23 cellular contexts compared by ENCODE assay signal in the genomic region with DNA sequence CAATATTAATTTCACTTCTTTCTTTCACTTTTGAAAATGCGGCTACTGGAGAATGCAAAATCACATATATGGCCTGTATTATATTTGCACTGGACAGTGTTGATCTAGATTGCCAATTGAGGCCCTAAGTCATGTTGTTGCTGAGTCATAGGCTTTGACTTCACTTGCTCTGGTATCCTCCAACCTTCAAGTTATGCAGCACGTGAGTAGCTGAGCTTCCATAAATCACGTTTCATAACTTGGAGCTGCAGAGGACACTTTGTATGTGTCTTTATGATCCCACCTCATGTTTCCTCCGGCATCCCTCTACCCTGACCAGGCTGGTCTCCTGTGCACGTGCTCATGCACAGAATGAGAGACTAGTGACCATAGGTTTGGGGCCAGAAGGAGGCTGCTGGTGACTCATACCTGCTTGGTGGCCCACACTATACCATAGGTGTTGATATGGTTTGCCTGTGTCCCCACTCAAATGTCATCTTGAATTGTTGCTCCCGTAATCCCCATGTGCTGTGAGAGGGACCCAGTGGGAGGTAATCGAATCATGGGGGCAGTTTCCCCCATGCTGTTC.
"Had no signal": no experiment of that assay in that cellular context is flagged by ENCODE, and none has a peak within 500 bp of the region (broad histone marks: within the 10 kb centered on the region; RNA-seq: fewer than 3 reads in every experiment).

No MANE protein-coding gene starts in this region.

- H3K27me3 ChIP-seq: neural progenitor cell, sigmoid colon had no signal

- H3K4me3 ChIP-seq: left ventricle myocardium inferior, neural progenitor cell, sigmoid colon had no signal

- H3K4me3 Mint-ChIP-seq: activated naive CD8-positive, alpha-beta T cell treated with anti-CD3 and anti-CD28 coated beads for 36 hours; activated T-cell treated with anti-CD3 and anti-CD28 coated beads, Interleukin-2, amount 50 U/mL, for 24 hours; activated T-helper 17 cell treated with anti-CD3 and anti-CD28 coated beads, Interleukin-2, amount 50 U/mL, for 72 hours; mesothelial cell of epicardium; naive thymus-derived CD8-positive, alpha-beta T cell; neural progenitor cell; stimulated activated naive B cell treated with anti-CD40 and anti-IgM and Interleukin-4, amounts not matched to agents 10 μg/mL and 1 μg/mL and 100 μg/mL, for 72 hours; T-cell; T-helper 2 cell treated with Interferon-gamma antibody and Interleukin-4, amounts not matched to agents 5 μg/mL and 100 μg/mL, for 36 hours; type B pancreatic cell had no signal

- H3K9me3 ChIP-seq: left ventricle myocardium inferior, sigmoid colon had no signal

- H3K27ac ChIP-seq: left ventricle myocardium inferior, neural progenitor cell, sigmoid colon, VCaP had no signal

- H3K36me3 ChIP-seq: left ventricle myocardium inferior, neural progenitor cell, sigmoid colon had no signal

- DNase-seq: activated CD4-positive, alpha-beta T cell treated with anti-CD3 and anti-CD28 coated beads, Interleukin-2, amount 50 U/mL, for 1 hour; activated CD4-positive, CD25-positive, alpha-beta regulatory T cell treated with anti-CD3 and anti-CD28 coated beads, Interleukin-2, amount 50 U/mL, for 72 hours; activated naive CD4-positive, alpha-beta T cell treated with Interleukin-2 at 50 U/mL for 16 hours; activated naive CD8-positive, alpha-beta T cell treated with anti-CD3 and anti-CD28 coated beads for 36 hours; activated T-cell treated with anti-CD3 and anti-CD28 coated beads, Interleukin-2, amount 50 U/mL, for 24 hours; amygdala; dermis blood vessel endothelial cell; effector CD8-positive, alpha-beta T cell; hippocampal formation; left ventricle myocardium inferior; naive thymus-derived CD8-positive, alpha-beta T cell; retina; sigmoid colon; stimulated activated CD4-positive, alpha-beta T cell treated with anti-CD3 and anti-CD28 coated beads, Interleukin-2, amount 100 ng/mL, for 48 hours; stimulated activated CD8-positive, alpha-beta memory T cell treated with anti-CD3 and anti-CD28 coated beads, Interleukin-4, amount 100 ng/mL, for 48 hours; stimulated activated naive B cell treated with anti-CD40 and anti-IgM and Interleukin-4, amounts not matched to agents 10 μg/mL and 1 μg/mL and 100 μg/mL, for 72 hours; T-cell had no signal

- H3K9me3 Mint-ChIP-seq: activated naive CD8-positive, alpha-beta T cell treated with anti-CD3 and anti-CD28 coated beads for 36 hours; activated T-cell treated with anti-CD3 and anti-CD28 coated beads, Interleukin-2, amount 50 U/mL, for 24 hours; activated T-helper 17 cell treated with anti-CD3 and anti-CD28 coated beads, Interleukin-2, amount 50 U/mL, for 72 hours; mesothelial cell of epicardium; naive thymus-derived CD8-positive, alpha-beta T cell; neural progenitor cell; stimulated activated naive B cell treated with anti-CD40 and anti-IgM and Interleukin-4, amounts not matched to agents 10 μg/mL and 1 μg/mL and 100 μg/mL, for 72 hours; T-cell; T-helper 2 cell treated with Interferon-gamma antibody and Interleukin-4, amounts not matched to agents 5 μg/mL and 100 μg/mL, for 36 hours; type B pancreatic cell had no signal

- H3K4me1 Mint-ChIP-seq: activated naive CD8-positive, alpha-beta T cell treated with anti-CD3 and anti-CD28 coated beads for 36 hours; activated T-helper 17 cell treated with anti-CD3 and anti-CD28 coated beads, Interleukin-2, amount 50 U/mL, for 72 hours; naive thymus-derived CD8-positive, alpha-beta T cell; stimulated activated naive B cell treated with anti-CD40 and anti-IgM and Interleukin-4, amounts not matched to agents 10 μg/mL and 1 μg/mL and 100 μg/mL, for 72 hours; T-cell had no signal

- H3K27ac Mint-ChIP-seq: activated naive CD8-positive, alpha-beta T cell treated with anti-CD3 and anti-CD28 coated beads for 36 hours; activated T-cell treated with anti-CD3 and anti-CD28 coated beads, Interleukin-2, amount 50 U/mL, for 24 hours; activated T-helper 17 cell treated with anti-CD3 and anti-CD28 coated beads, Interleukin-2, amount 50 U/mL, for 72 hours; mesothelial cell of epicardium; naive thymus-derived CD8-positive, alpha-beta T cell; neural progenitor cell; stimulated activated naive B cell treated with anti-CD40 and anti-IgM and Interleukin-4, amounts not matched to agents 10 μg/mL and 1 μg/mL and 100 μg/mL, for 72 hours; T-cell; T-helper 2 cell treated with Interferon-gamma antibody and Interleukin-4, amounts not matched to agents 5 μg/mL and 100 μg/mL, for 36 hours; type B pancreatic cell had no signal

- ATAC-seq: activated T-helper 17 cell treated with anti-CD3 and anti-CD28 coated beads, Interleukin-2, amount 50 U/mL, for 72 hours; naive thymus-derived CD8-positive, alpha-beta T cell; stimulated activated naive B cell treated with anti-CD40 and anti-IgM and Interleukin-4, amounts not matched to agents 10 μg/mL and 1 μg/mL and 100 μg/mL, for 72 hours; T-cell had no signal

- H3K36me3 Mint-ChIP-seq: activated naive CD8-positive, alpha-beta T cell treated with anti-CD3 and anti-CD28 coated beads for 36 hours; mesothelial cell of epicardium; naive thymus-derived CD8-positive, alpha-beta T cell; neural progenitor cell; stimulated activated naive B cell treated with anti-CD40 and anti-IgM and Interleukin-4, amounts not matched to agents 10 μg/mL and 1 μg/mL and 100 μg/mL, for 72 hours; T-cell; type B pancreatic cell had no signal

- H3K27me3 Mint-ChIP-seq: type B pancreatic cell had no signal
